Comparison of ENCODE assay signal across 12 cellular contexts in the genomic region with DNA sequence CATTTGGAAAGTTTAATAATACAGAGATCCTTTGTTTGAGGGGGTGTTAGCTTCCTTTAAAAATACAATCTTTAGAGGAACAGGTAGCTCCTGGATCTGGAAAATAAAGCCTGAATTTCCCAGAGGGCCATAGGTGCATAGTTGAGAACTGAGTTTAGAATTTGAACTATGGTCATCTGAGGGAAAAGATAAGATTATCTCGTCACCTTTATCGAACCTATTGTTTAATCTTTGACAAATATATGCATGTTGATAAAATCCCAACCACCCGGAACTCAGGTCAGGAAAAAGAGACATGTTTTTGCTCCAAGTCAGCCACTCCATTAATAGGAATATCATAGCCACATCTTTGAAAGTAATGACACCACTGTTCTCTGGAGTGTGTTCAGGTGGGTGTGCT.
"Had no signal": no experiment of that assay in that cellular context is flagged by ENCODE, and none has a peak within 500 bp of the region (broad histone marks: within the 10 kb centered on the region; RNA-seq: fewer than 3 reads in every experiment).

No MANE protein-coding gene starts in this region.

- H3K4me3 ChIP-seq: esophagus muscularis mucosa, gastroesophageal sphincter, sigmoid colon, skin epidermis had no signal

- H3K4me1 ChIP-seq: esophagus muscularis mucosa, gastroesophageal sphincter, sigmoid colon had no signal

- H3K9me3 ChIP-seq: esophagus muscularis mucosa, gastroesophageal sphincter, sigmoid colon had no signal

- H3K27ac ChIP-seq: epithelial cell of prostate, esophagus muscularis mucosa, gastroesophageal sphincter, sigmoid colon, skin epidermis had no signal

- H3K36me3 ChIP-seq: esophagus muscularis mucosa, gastroesophageal sphincter, sigmoid colon had no signal

- H3K27me3 ChIP-seq: esophagus muscularis mucosa, gastroesophageal sphincter, sigmoid colon had no signal

- ATAC-seq: gastroesophageal sphincter, left ventricle myocardium superior had no signal

- DNase-seq: effector memory CD4-positive, alpha-beta T cell; glutamatergic neuron; immature natural killer cell; left ventricle myocardium superior; naive B cell; sigmoid colon; stimulated activated CD4-positive, alpha-beta T cell treated with anti-CD3 and anti-CD28 coated beads, Interleukin-12 subunit alpha, Interleukin-12 subunit beta, amount 100 ng/mL, for 4 hours; stimulated activated naive CD4-positive, alpha-beta T cell had no signal
